8 cellular contexts compared by ENCODE assay signal in genomic region chr17:44557653-44558285, GRCh38. TPM values are rescaled to one million over a fixed set of nuclear protein-coding genes. Genes with fewer than 3 reads are reported as not detected.
DNase-seq lines count a peak whose midpoint lies in the region; ATAC-seq and TF ChIP-seq lines count a peak whose summit lies in the region.

No MANE protein-coding gene starts in this region.

- H2AFZ ChIP-seq in GM23248 (peak overlapping the region; percentile 73), SK-N-SH (ENCODE audit: low read depth) (no peak overlapping the region)

- TF ChIP-seq RAD21 in SK-N-SH (IDR thresholded peaks at IDR 0.05; ENCODE audit: low read length), result no peak; the same call in 1 of the 2 replicates

- H3F3A ChIP-seq in GM23248 (ENCODE audit: insufficient read depth) (no peaks in the 10 kb centered on the region), SK-N-SH (replicated peaks; ENCODE audit: insufficient read depth) (peaks cover 7% of the 10 kb centered on the region)

- peak overlapping the region; percentile 99 for H3K4me3 Mint-ChIP-seq in chondrocyte (ENCODE audit: unreplicated experiment)

- H3K27me3 ChIP-seq in GM23248 (replicated peaks; ENCODE audit: insufficient read depth) (no peaks in the 10 kb centered on the region), SK-N-SH (ENCODE audit: insufficient read depth) (no peaks in the 10 kb centered on the region), right lobe of liver (peaks cover 0 to 7% of the 10 kb centered on the region in 2 donors), testis (no peaks in the 10 kb centered on the region)

- WGBS in GM23248 (ENCODE audit: low coverage in 1 of 2, low lambda C conversion rate in 2 of 2, missing lambda C conversion rate in 2 of 2), 2 experiments, result 2 to 3% methylated on average over 50 to 66 of the region's 69 CpGs
- WGBS in SK-N-SH (ENCODE audit: low lambda C conversion rate), result 26% methylated on average over 13 of the region's 69 CpGs
- WGBS in right lobe of liver (ENCODE audit: insufficient coverage, low coverage, low lambda C conversion rate, missing lambda C conversion rate), result no CpG with 5 or more reads among the region's 69 CpGs
- 1% methylated on average over 55 of the region's 69 CpGs; no CpG with 5 or more reads in 1 of the 2 donors for WGBS in testis, 2 donors

- TF ChIP-seq CTCF in AG10803 (conservative IDR thresholded peaks at IDR 0.05; ENCODE audit: low read length), result no peak
- TF ChIP-seq CTCF in SK-N-SH (IDR thresholded peaks at IDR 0.05), result no peak
- TF ChIP-seq CTCF in chondrocyte (IDR thresholded peaks at IDR 0.05), result no peak
- TF ChIP-seq CTCF in right lobe of liver (IDR thresholded peaks at IDR 0.05), result no peak
- no peak for TF ChIP-seq CTCF in testis (IDR thresholded peaks at IDR 0.05)

- in situ Hi-C loops in GM23248 (cut with MboI), result no loop called here

- H3K4me1 ChIP-seq in GM23248 (ENCODE audit: insufficient read depth), result peaks cover 24% of the 10 kb centered on the region
- H3K4me1 ChIP-seq in SK-N-SH (ENCODE audit: control insufficient read depth in 1 of 2, insufficient read depth in 2 of 2, low read depth in 1 of 2, low read length in 1 of 2), result peaks cover 11 to 41% of the 10 kb centered on the region in 2 experiments; a peak in 3 of 4 replicates
- H3K4me1 ChIP-seq in right lobe of liver, result peaks cover 0 to 11% (median 2%) of the 10 kb centered on the region in 4 donors
- H3K4me1 ChIP-seq in testis, result peaks cover 4% of the 10 kb centered on the region

- H3K36me3 Mint-ChIP-seq in chondrocyte (ENCODE audit: low read depth), result peaks cover 26% of the 10 kb centered on the region

- no peaks in the 10 kb centered on the region for H3K36me3 ChIP-seq in GM23248 (ENCODE audit: low read depth)
- peaks cover 3 to 4% of the 10 kb centered on the region in 2 experiments for H3K36me3 ChIP-seq in SK-N-SH (replicated peaks in 1 of 2; ENCODE audit: control insufficient read depth in 1 of 2, insufficient read depth in 2 of 2, low read length in 1 of 2)
- no peaks in the 10 kb centered on the region for H3K36me3 ChIP-seq in right lobe of liver
- no peaks in the 10 kb centered on the region for H3K36me3 ChIP-seq in testis (ENCODE audit: low read depth, missing control alignments)

- no peaks in the 10 kb centered on the region for H3K27me3 Mint-ChIP-seq in chondrocyte (ENCODE audit: low read depth)

- H3K4me2 ChIP-seq in GM23248 (ENCODE audit: unreplicated experiment), result peak overlapping the region; percentile 77
- H3K4me2 ChIP-seq in SK-N-SH, result peak overlapping the region; percentile 84

- H3K4me1 Mint-ChIP-seq in chondrocyte (ENCODE audit: low read depth), result peaks cover 53% of the 10 kb centered on the region

- no peaks in the 10 kb centered on the region for H3K9me3 ChIP-seq in GM23248 (ENCODE audit: low read depth)
- H3K9me3 ChIP-seq in SK-N-SH, result no peaks in the 10 kb centered on the region
- no peaks in the 10 kb centered on the region for H3K9me3 ChIP-seq in right lobe of liver
- H3K9me3 ChIP-seq in testis, result no peaks in the 10 kb centered on the region

- H3K9me3 Mint-ChIP-seq in chondrocyte (ENCODE audit: low read depth), result no peaks in the 10 kb centered on the region

- H3K79me2 ChIP-seq in GM23248 (ENCODE audit: insufficient read depth) (peaks cover 29% of the 10 kb centered on the region), SK-N-SH (ENCODE audit: insufficient read depth) (peaks cover 43% of the 10 kb centered on the region)

- POLR2A ChIA-PET in SK-N-SH (lab: Yijun Ruan, JAX), result interaction anchor here (0.5 to 1.7 kb wide), 4 partner anchors 14 to 143 kb away, joined by 3 to 8 read pairs (median 4); partner anchors contain the start of gene GPATCH8

- peak overlapping the region; percentile 78 for H3K4me3 ChIP-seq in AG10803 (ENCODE audit: low read length)
- peak overlapping the region; percentile 90 for H3K4me3 ChIP-seq in GM23248
- H3K4me3 ChIP-seq in SK-N-SH (ENCODE audit: low read depth in 2 of 2, low read length in 1 of 2), result peak overlapping the region; percentile 72 to 83
- peak overlapping the region in 2 of 3 donors; percentile 21 to 49 for H3K4me3 ChIP-seq in right lobe of liver
- H3K4me3 ChIP-seq in testis, result peak overlapping the region; percentile 69 to 74

- ATAC-seq in right lobe of liver, result peak; percentile 22 to 51 (median 32)
- no peak for ATAC-seq in HG02571 (IDR thresholded peaks at IDR 0.05; ENCODE audit: unreplicated experiment)

- H3K27ac ChIP-seq in GM23248 (peak overlapping the region; percentile 9; the same call in 1 of the 2 replicates), SK-N-SH (ENCODE audit: low read depth in 2 of 2, low read length in 1 of 2) (peak overlapping the region; percentile 13 to 96; a peak in 2 of 4 replicates), right lobe of liver (no peak overlapping the region), testis (peak overlapping the region in 1 of 2 donors; percentile 56)

- peak; percentile 66 for DNase-seq in AG10803 (ENCODE audit: low read depth)
- peak; percentile 85 for DNase-seq in GM23248
- DNase-seq in SK-N-SH, result peak; percentile 79
- DNase-seq in chondrocyte (ENCODE audit: low spot score), result no peak
- DNase-seq in right lobe of liver, result peak in 1 of 3 donors; percentile 38
- peak; percentile 63 for DNase-seq in testis
- no peak for DNase-seq in amniotic stem cell (lab: John Stamatoyannopoulos, UW)

- no peaks in the 10 kb centered on the region for H4K20me1 ChIP-seq in GM23248 (ENCODE audit: insufficient read depth)
- H4K20me1 ChIP-seq in SK-N-SH (ENCODE audit: insufficient read depth), result peaks cover 12% of the 10 kb centered on the region; the same call in 1 of the 2 replicates

- H3K9ac ChIP-seq in GM23248, result peak overlapping the region; percentile 89; the same call in 1 of the 2 replicates
- peak overlapping the region; percentile 97; the same call in 1 of the 2 replicates for H3K9ac ChIP-seq in SK-N-SH

- TF ChIP-seq POLR2A in right lobe of liver (IDR thresholded peaks at IDR 0.05) (no peak), testis (IDR thresholded peaks at IDR 0.05) (no peak)

- no peak for TF ChIP-seq EP300 in SK-N-SH (IDR thresholded peaks at IDR 0.05; ENCODE audit: borderline replicate concordance in 1 of 2, low read depth in 1 of 2, low read length in 1 of 2)

- peak overlapping the region; percentile 96 for H3K27ac Mint-ChIP-seq in chondrocyte (ENCODE audit: unreplicated experiment)

- intact Hi-C loops in right lobe of liver (cut with DNase I) (no loop called here), testis (cut with DNase I; ENCODE audit: low total_unique reads) (no loop called here)

- H3K9me2 ChIP-seq in GM23248 (ENCODE audit: insufficient read depth) (no peaks in the 10 kb centered on the region), SK-N-SH (no peaks in the 10 kb centered on the region)

- CTCF ChIA-PET in SK-N-SH (lab: Yijun Ruan, JAX), result interaction anchor here (0.7 to 5.2 kb wide), 4 partner anchors 12 to 115 kb away, joined by 3 to 23 read pairs (median 4); no protein-coding TSS in a partner anchor

TF ChIP-seq in SK-N-SH, 30 proteins besides CTCF, POLR2A, EP300 and RAD21:
- no peak for TF ChIP-seq JUND (IDR thresholded peaks at IDR 0.05)
- TF ChIP-seq MAX (IDR thresholded peaks at IDR 0.05; ENCODE audit: low read depth), result peak; percentile 91
- TF ChIP-seq NRF1 (IDR thresholded peaks at IDR 0.05; ENCODE audit: low read depth, low read length), result peak; percentile 37

RNA-seq across cellular contexts. Expression of gene FZD2, which starts 0.5 kb away (rescaled TPM):
- 13.4 and 21.4 TPM in 2 replicates for total RNA-seq in GM23248 (2014; rRNA removed; shearing (Covaris generic))
- polyA plus RNA-seq in GM23248 (2016; fragmentation: Nextera tagmentation; extraction: Ambion mirVana), result 6.3 and 7.1 TPM in 2 replicates
- polyA plus RNA-seq in SK-N-SH (2012; rRNA removed), result 28.9 and 35.1 TPM in 2 replicates
- polyA plus RNA-seq in SK-N-SH (2012; cell fraction: cytosol; rRNA removed), result 12.4 and 23.5 TPM in 2 replicates
- polyA plus RNA-seq in SK-N-SH (2012; cell fraction: nucleus; rRNA removed), result 17.0 and 19.2 TPM in 2 replicates
- 103 to 127 TPM (median 108 TPM) in 3 replicates for total RNA-seq in chondrocyte
- total RNA-seq in right lobe of liver, result under 1 TPM; 0.11 to 0.64 (median 0.28) TPM
- 1 to 10 TPM; 4.2 to 9.1 TPM for total RNA-seq in testis
- 6.1 TPM for polyA plus RNA-seq in testis (ENCODE audit: insufficient read depth, low read depth, low replicate concordance)

RNA-seq across cellular contexts. Expression of gene GPATCH8, which starts 54.6 kb away (rescaled TPM):
- total RNA-seq in GM23248 (2014; rRNA removed; shearing (Covaris generic)), result 18.0 and 24.7 TPM in 2 replicates
- polyA plus RNA-seq in GM23248 (2016; fragmentation: Nextera tagmentation; extraction: Ambion mirVana), result 28.4 and 29.4 TPM in 2 replicates
- polyA plus RNA-seq in SK-N-SH (2012; rRNA removed), result 12.7 and 15.2 TPM in 2 replicates
- polyA plus RNA-seq in SK-N-SH (2012; cell fraction: cytosol; rRNA removed), result 10.5 and 10.9 TPM in 2 replicates
- polyA plus RNA-seq in SK-N-SH (2012; cell fraction: nucleus; rRNA removed), result 19.6 and 31.5 TPM in 2 replicates
- 31.1 to 47.0 TPM (median 35.5 TPM) in 3 replicates for total RNA-seq in chondrocyte
- total RNA-seq in right lobe of liver, result 10 to 100 TPM in 4 of 6 experiments, 1 to 10 TPM in 2; 8.1 to 14.4 (median 13.1) TPM
- 10 to 100 TPM; 69.2 to 70.0 TPM for total RNA-seq in testis
- polyA plus RNA-seq in testis (ENCODE audit: insufficient read depth, low read depth, low replicate concordance), result 32.8 TPM

Comparison
In these comparisons a context has a peak if more than half of its experiments do, and no peak if none do; other contexts are left out.
1. DNase-seq: peak in AG10803 (single experiment), GM23248 (single experiment), SK-N-SH (single experiment) and testis (single experiment); none in chondrocyte (single experiment) and amniotic stem cell (single experiment).
2. H3K4me3 ChIP-seq: peak in every context shown above with its lines; median percentile 90 in GM23248; 78 in AG10803; 78 in SK-N-SH; 72 in testis; 35 in right lobe of liver.
3. H3K27ac ChIP-seq: peak in GM23248 (single experiment) and SK-N-SH (2 of 2); none in right lobe of liver (0 of 3).